ENCODE assay signal across 1 cellular context in the genomic region with DNA sequence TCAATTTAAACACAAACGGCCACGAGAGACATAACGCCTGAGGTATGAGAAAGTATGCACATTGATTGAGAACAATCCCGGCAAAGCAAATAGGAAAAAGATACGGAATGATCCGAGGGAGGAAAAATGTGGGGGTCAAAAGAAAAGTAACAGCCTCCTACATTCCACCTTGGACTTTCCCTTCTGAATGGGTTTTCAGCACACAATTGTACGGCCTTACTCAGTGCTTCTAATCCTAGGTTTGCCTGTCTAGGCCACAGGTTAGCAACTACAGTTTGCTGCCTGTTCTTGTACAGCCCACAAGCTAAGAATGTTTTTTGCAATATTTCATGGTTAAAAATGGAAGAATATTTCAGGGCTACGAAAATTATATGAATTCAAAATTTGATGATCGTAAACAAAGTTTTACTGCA.
TF ChIP-seq lines count a peak whose summit lies in the region.

No MANE protein-coding gene starts in this region.

TF ChIP-seq in SK-N-SH, 30 proteins besides CTCF, POLR2A, EP300 and RAD21 (continued from another document):
- TF ChIP-seq MAX (IDR thresholded peaks at IDR 0.05; ENCODE audit: low read depth) (no peak), ZBTB33 (IDR thresholded peaks at IDR 0.05; ENCODE audit: borderline replicate concordance, low read depth) (no peak), MEF2A (IDR thresholded peaks at IDR 0.05; ENCODE audit: borderline replicate concordance, low read depth) (no peak), SIN3A (IDR thresholded peaks at IDR 0.05; ENCODE audit: borderline replicate concordance, low read depth, low read length) (no peak), NFIC (IDR thresholded peaks at IDR 0.05; ENCODE audit: borderline replicate concordance) (no peak), SMC3 (IDR thresholded peaks at IDR 0.05; ENCODE audit: low read depth, low read length) (no peak), POLR2AphosphoS5 (IDR thresholded peaks at IDR 0.05; ENCODE audit: low read depth, low read length) (no peak), JUND (IDR thresholded peaks at IDR 0.05) (no peak), FOSL2 (IDR thresholded peaks at IDR 0.05; ENCODE audit: borderline replicate concordance, low read depth) (no peak), RXRA (IDR thresholded peaks at IDR 0.05; ENCODE audit: borderline replicate concordance, low read depth) (no peak)
- TF ChIP-seq, protein P1, sequence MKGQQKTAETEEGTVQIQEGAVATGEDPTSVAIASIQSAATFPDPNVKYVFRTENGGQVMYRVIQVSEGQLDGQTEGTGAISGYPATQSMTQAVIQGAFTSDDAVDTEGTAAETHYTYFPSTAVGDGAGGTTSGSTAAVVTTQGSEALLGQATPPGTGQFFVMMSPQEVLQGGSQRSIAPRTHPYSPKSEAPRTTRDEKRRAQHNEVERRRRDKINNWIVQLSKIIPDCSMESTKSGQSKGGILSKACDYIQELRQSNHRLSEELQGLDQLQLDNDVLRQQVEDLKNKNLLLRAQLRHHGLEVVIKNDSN (IDR thresholded peaks at IDR 0.05; ENCODE audit: borderline replicate concordance, low read depth), result no peak
- TF ChIP-seq, protein P2, sequence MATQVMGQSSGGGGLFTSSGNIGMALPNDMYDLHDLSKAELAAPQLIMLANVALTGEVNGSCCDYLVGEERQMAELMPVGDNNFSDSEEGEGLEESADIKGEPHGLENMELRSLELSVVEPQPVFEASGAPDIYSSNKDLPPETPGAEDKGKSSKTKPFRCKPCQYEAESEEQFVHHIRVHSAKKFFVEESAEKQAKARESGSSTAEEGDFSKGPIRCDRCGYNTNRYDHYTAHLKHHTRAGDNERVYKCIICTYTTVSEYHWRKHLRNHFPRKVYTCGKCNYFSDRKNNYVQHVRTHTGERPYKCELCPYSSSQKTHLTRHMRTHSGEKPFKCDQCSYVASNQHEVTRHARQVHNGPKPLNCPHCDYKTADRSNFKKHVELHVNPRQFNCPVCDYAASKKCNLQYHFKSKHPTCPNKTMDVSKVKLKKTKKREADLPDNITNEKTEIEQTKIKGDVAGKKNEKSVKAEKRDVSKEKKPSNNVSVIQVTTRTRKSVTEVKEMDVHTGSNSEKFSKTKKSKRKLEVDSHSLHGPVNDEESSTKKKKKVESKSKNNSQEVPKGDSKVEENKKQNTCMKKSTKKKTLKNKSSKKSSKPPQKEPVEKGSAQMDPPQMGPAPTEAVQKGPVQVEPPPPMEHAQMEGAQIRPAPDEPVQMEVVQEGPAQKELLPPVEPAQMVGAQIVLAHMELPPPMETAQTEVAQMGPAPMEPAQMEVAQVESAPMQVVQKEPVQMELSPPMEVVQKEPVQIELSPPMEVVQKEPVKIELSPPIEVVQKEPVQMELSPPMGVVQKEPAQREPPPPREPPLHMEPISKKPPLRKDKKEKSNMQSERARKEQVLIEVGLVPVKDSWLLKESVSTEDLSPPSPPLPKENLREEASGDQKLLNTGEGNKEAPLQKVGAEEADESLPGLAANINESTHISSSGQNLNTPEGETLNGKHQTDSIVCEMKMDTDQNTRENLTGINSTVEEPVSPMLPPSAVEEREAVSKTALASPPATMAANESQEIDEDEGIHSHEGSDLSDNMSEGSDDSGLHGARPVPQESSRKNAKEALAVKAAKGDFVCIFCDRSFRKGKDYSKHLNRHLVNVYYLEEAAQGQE (IDR thresholded peaks at IDR 0.05; ENCODE audit: low read depth, low read length), result no peak
